Comparison of ENCODE assay signal across 8 cellular contexts in the genomic region with DNA sequence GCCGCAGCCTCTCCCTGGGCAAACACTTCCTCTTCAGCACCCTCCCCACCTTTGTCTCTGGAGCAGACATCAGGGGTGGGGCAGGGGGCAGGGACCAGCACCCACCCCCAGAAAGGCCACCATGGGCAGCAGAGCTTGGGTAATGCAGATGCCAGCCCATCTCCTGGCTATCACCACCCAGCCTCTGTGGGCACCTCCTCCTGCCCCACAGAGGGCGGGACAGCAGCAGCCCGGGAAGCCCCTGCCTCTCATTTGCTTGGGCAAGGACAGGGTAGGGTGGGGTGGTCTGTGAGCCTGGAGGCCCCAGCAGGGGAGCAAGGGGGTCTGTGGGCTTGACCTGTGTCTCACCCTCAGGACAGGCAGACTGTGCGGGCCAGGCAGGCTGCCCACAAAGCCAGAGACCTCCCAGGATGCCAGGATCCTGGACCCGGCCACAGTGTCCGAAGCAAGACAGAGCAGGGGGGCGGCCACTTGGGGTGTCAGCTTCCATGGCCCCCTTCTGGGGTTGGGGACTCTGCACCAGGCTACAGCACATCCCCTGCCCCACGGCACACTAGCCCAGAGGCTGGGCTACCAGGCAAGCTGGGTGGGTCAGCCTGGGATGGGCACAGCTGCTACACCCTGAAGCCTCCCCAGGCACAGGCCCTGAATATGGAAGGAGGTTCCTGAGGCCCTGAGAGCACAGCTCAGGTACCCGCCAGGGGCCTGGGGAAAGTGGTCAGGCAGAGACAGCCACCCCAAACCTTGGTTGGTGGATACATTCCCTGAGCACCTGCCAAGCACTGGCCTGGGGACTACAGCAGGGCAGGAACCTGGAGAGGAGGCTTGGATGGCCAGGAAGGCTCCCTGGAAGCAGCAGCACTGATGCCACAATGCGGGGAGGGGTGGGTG. TPM values are rescaled to one million over a fixed set of nuclear protein-coding genes. Genes with fewer than 3 reads are reported as not detected.
DNase-seq lines count a peak whose midpoint lies in the region; ATAC-seq and TF ChIP-seq lines count a peak whose summit lies in the region.
"Had no signal": no experiment of that assay in that cellular context is flagged by ENCODE, and none has a peak within 500 bp of the region (broad histone marks: within the 10 kb centered on the region; RNA-seq: fewer than 3 reads in every experiment).

No MANE protein-coding gene starts in this region.

- DNase-seq in right cardiac atrium (peak in 2 of 3 donors; percentile 62 to 67), left ventricle myocardium superior (no peak), fibroblast of pulmonary artery (ENCODE audit: low read depth) (no peak), ureter (ENCODE audit: low spot score) (peak; percentile 44)
- DNase-seq: stimulated activated CD4-positive, alpha-beta T cell treated with anti-CD3 and anti-CD28 coated beads, Interleukin-4, amount 100 ng/mL, for 4 hours had no signal

- H3K9me3 ChIP-seq in right cardiac atrium (ENCODE audit: control insufficient read depth, low read length), result no peaks in the 10 kb centered on the region

- no peak overlapping the region for H3K4me3 ChIP-seq in right cardiac atrium (ENCODE audit: low read length)
- H3K4me3 ChIP-seq in fibroblast of pulmonary artery (replicated peaks; ENCODE audit: low read depth, low read length), result peak overlapping the region; percentile 8

- peak overlapping the region; percentile 38 for H3K27ac ChIP-seq in right cardiac atrium (ENCODE audit: low read length)

- ATAC-seq in right cardiac atrium (no peak), left ventricle myocardium superior (no peak), HG03342 (IDR thresholded peaks at IDR 0.05; ENCODE audit: unreplicated experiment) (no peak), HG03095 (IDR thresholded peaks at IDR 0.05; ENCODE audit: unreplicated experiment) (no peak)
- ATAC-seq: activated CD4-positive, CD25-positive, alpha-beta regulatory T cell treated with anti-CD3 and anti-CD28 coated beads, Interleukin-2, amount 50 U/mL, for 24 hours had no signal

- TF ChIP-seq CTCF in fibroblast of pulmonary artery (IDR thresholded peaks at IDR 0.05; ENCODE audit: low read length, missing control alignments), result no peak

- H3K27me3 ChIP-seq in right cardiac atrium (ENCODE audit: control insufficient read depth, insufficient read depth), result no peaks in the 10 kb centered on the region

- 71% methylated on average over 10 of the region's 10 CpGs for WGBS in right cardiac atrium

- intact Hi-C loops in right cardiac atrium (cut with DNase I) (loop anchor here in 1 of 4 donors (5.0 kb wide), 1 partner anchor 50 kb away; the partner anchor contains the start of gene PTDSS2), left ventricle myocardium superior (cut with micrococcal nuclease) (no loop called here)

- peaks cover 4% of the 10 kb centered on the region for H3K4me1 ChIP-seq in right cardiac atrium (ENCODE audit: control insufficient read depth, insufficient read depth, low read length)

RNA-seq across cellular contexts. Expression of gene RNH1, which starts 4.5 kb away (rescaled TPM):
- total RNA-seq in right cardiac atrium, result 100 to 1,000 TPM; 188 to 203 (median 195) TPM
- polyA plus RNA-seq in right cardiac atrium, result 162 TPM
- 171 TPM for total RNA-seq in left ventricle myocardium superior
- 182 TPM for total RNA-seq in ureter

RNA-seq across cellular contexts. Expression of gene HRAS, which starts 32.8 kb away (rescaled TPM):
- total RNA-seq in right cardiac atrium (10 to 100 TPM; 45.7 to 60.4 (median 49.3) TPM), left ventricle myocardium superior (67.1 TPM), ureter (85.3 TPM)
- polyA plus RNA-seq in right cardiac atrium, result 64.4 TPM

RNA-seq across cellular contexts. Expression of gene LRRC56, which starts 34.8 kb away (rescaled TPM):
- total RNA-seq in right cardiac atrium, result under 1 TPM; 0.36 to 0.59 (median 0.43) TPM
- 0.48 TPM for polyA plus RNA-seq in right cardiac atrium
- total RNA-seq in left ventricle myocardium superior, result 0.22 TPM
- total RNA-seq in ureter, result 3.4 TPM

RNA-seq across cellular contexts. Expression of gene PTDSS2, which starts 52.5 kb away (rescaled TPM):
- total RNA-seq in right cardiac atrium (10 to 100 TPM; 30.2 to 33.3 (median 30.9) TPM), left ventricle myocardium superior (31.8 TPM), ureter (28.6 TPM)
- 30.7 TPM for polyA plus RNA-seq in right cardiac atrium

RNA-seq across cellular contexts. Expression of gene LMNTD2, which starts 58.0 kb away (rescaled TPM):
- total RNA-seq in right cardiac atrium (1 to 10 TPM in 2 of 4 donors, under 1 TPM in 2; 0.65 to 1.4 (median 0.83) TPM), left ventricle myocardium superior (0.20 TPM), ureter (8.8 TPM)
- polyA plus RNA-seq in right cardiac atrium, result 0.50 TPM

Comparison
In these comparisons a context has a peak if more than half of its experiments do, and no peak if none do; other contexts are left out.
1. DNase-seq: peak in right cardiac atrium (2 of 3) and ureter (single experiment); none in left ventricle myocardium superior (single experiment) and fibroblast of pulmonary artery (single experiment).